ENCODE assay signal across 8 cellular contexts in the genomic region with DNA sequence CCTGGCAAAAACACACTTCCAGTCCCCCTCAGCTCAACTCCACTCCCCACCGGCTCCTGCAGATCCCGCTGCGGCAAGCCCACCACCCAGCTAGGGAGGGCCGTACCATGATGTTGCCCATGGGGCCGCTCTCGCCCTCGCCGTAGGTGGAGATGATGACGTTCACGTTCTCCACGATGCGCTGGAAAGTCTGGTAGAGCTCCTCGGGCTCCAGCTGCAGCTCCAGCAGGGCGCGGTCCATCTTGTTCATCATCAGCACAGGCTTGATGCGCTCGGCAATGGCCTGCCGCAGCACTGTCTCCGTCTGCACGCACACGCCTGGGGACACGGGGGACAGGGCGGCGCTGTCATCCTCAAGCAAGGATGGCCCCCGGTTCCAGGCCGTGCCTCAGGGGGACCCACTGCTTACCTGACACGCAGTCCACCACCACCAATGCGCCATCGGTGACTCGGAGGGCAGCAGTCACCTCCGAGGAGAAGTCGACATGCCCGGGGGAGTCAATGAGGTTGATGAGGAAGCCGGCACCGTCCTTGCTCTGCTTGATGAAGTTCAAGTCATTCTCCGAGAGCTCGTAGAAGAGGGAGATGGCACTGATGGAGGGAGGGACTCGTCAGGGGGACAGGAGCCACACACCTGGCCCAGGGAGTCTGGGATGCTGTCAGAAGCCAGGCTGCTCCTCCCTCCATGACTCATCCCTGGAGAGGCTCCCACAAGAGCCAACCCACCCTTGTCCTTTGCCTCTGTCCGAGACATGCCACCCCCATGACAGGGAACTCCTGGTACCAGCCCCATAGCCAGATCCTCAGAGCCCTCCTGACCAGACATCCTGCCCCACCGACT. TPM values are rescaled to one million over a fixed set of nuclear protein-coding genes. Genes with fewer than 3 reads are reported as not detected.
DNase-seq lines count a peak whose midpoint lies in the region; ATAC-seq and TF ChIP-seq lines count a peak whose summit lies in the region.

No MANE protein-coding gene starts in this region.

- intact Hi-C loops in sciatic nerve (cut with DNase I) = loop anchor here (10.0 kb wide), 1 partner anchor 222 kb away; no protein-coding TSS in a partner anchor
- intact Hi-C loops in testis (cut with DNase I; ENCODE audit: low total_unique reads) = no loop called here

- H3K27me3 ChIP-seq in H7 (ENCODE audit: control insufficient read depth, insufficient read depth, low read length) (no peaks in the 10 kb centered on the region), skeletal muscle tissue (ENCODE audit: control insufficient read depth in 3 of 3, insufficient read depth in 3 of 3, low read length in 3 of 3) (no peaks in the 10 kb centered on the region), testis (no peaks in the 10 kb centered on the region)

- no peak for TF ChIP-seq POLR2A in testis (IDR thresholded peaks at IDR 0.05)

- peaks cover 42 to 60% (median 49%) of the 10 kb centered on the region in 3 donors for H3K4me1 ChIP-seq in skeletal muscle tissue (ENCODE audit: control insufficient read depth in 3 of 3, insufficient read depth in 3 of 3, low read length in 3 of 3)
- peaks cover 31% of the 10 kb centered on the region for H3K4me1 ChIP-seq in testis

- H3K9me3 ChIP-seq in skeletal muscle tissue (ENCODE audit: control insufficient read depth in 3 of 3, low read length in 3 of 3) = no peaks in the 10 kb centered on the region
- H3K9me3 ChIP-seq in testis = no peaks in the 10 kb centered on the region

- DNase-seq in H7 (peak; percentile 58), fibroblast of peridontal ligament (ENCODE audit: extremely low read depth) (peak; percentile 34), NCI-H2171 (lab: John Stamatoyannopoulos, UW) (no peak), NCI-H446 (lab: John Stamatoyannopoulos, UW) (no peak), sciatic nerve (ENCODE audit: low spot score) (no peak), testis (no peak)

- H3K9ac ChIP-seq in skeletal muscle tissue (ENCODE audit: low read depth in 1 of 3, low read length in 3 of 3) = peak overlapping the region in 1 of 3 donors; percentile 92

- H3K36me3 ChIP-seq in H7 (replicated peaks; ENCODE audit: control insufficient read depth, insufficient read depth, low read length) = peaks cover 60% of the 10 kb centered on the region
- peaks cover 59 to 64% (median 63%) of the 10 kb centered on the region in 3 donors for H3K36me3 ChIP-seq in skeletal muscle tissue (ENCODE audit: control insufficient read depth in 3 of 3, insufficient read depth in 3 of 3, low read length in 3 of 3)
- H3K36me3 ChIP-seq in testis (ENCODE audit: low read depth, missing control alignments) = no peaks in the 10 kb centered on the region

- H3K27ac ChIP-seq in VCaP (peak overlapping the region; percentile 84; the same call in 1 of the 2 replicates), skeletal muscle tissue (ENCODE audit: low read depth, low read length) (peak overlapping the region; percentile 98), testis (no peak overlapping the region)

- no peak overlapping the region for H3K4me3 ChIP-seq in H7 (ENCODE audit: insufficient read depth, low read depth, low read length)
- peak overlapping the region; percentile 88 to 97 (median 95) for H3K4me3 ChIP-seq in skeletal muscle tissue (ENCODE audit: low read length in 3 of 3)
- H3K4me3 ChIP-seq in testis = no peak overlapping the region

- TF ChIP-seq CTCF in VCaP (conservative IDR thresholded peaks at IDR 0.05) = no peak
- TF ChIP-seq CTCF in testis (IDR thresholded peaks at IDR 0.05) = no peak

- no peak for ATAC-seq in sciatic nerve

- WGBS in testis, 2 donors = 69 to 84% methylated on average over 2 to 40 of the region's 40 CpGs

RNA-seq across cellular contexts. Expression of gene EEF2, which starts 2.3 kb away (rescaled TPM):
- total RNA-seq in H7 (2014; rRNA removed; shearing (Covaris generic)) = 2,968 and 3,290 TPM in 2 replicates
- total RNA-seq in skeletal muscle tissue = 4,276 TPM
- total RNA-seq in sciatic nerve = 1,381 TPM
- total RNA-seq in testis = 1,000 to 10,000 TPM in 1 of 2 donors, 100 to 1,000 TPM in 1; 909 to 1,599 TPM
- polyA plus RNA-seq in testis (ENCODE audit: insufficient read depth, low read depth, low replicate concordance) = 1,429 TPM

RNA-seq across cellular contexts. Expression of gene DAPK3, which starts 12.0 kb away (rescaled TPM):
- total RNA-seq in H7 (2014; rRNA removed; shearing (Covaris generic)) = 124 and 131 TPM in 2 replicates
- total RNA-seq in skeletal muscle tissue (63.7 TPM), sciatic nerve (69.0 TPM), testis (100 to 1,000 TPM; 102 to 111 TPM)
- polyA plus RNA-seq in testis (ENCODE audit: insufficient read depth, low read depth, low replicate concordance) = 89.8 TPM

RNA-seq across cellular contexts. Expression of gene PIAS4, which starts 24.6 kb away (rescaled TPM):
- 47.9 and 54.4 TPM in 2 replicates for total RNA-seq in H7 (2014; rRNA removed; shearing (Covaris generic))
- total RNA-seq in skeletal muscle tissue = 19.3 TPM
- 33.4 TPM for total RNA-seq in sciatic nerve
- 10 to 100 TPM; 89.1 to 94.5 TPM for total RNA-seq in testis
- 142 TPM for polyA plus RNA-seq in testis (ENCODE audit: insufficient read depth, low read depth, low replicate concordance)

RNA-seq across cellular contexts. Expression of gene NMRK2, which starts 50.1 kb away (rescaled TPM):
- 59.4 and 60.1 TPM in 2 replicates for total RNA-seq in H7 (2014; rRNA removed; shearing (Covaris generic))
- total RNA-seq in skeletal muscle tissue (48.5 TPM), sciatic nerve (not detected), testis (1 to 10 TPM; 1.7 to 3.2 TPM)
- 1.7 TPM for polyA plus RNA-seq in testis (ENCODE audit: insufficient read depth, low read depth, low replicate concordance)

Comparison
In these comparisons a context has a peak if more than half of its experiments do, and no peak if none do; other contexts are left out.
1. DNase-seq: peak in H7 (single experiment) and fibroblast of peridontal ligament (single experiment); none in NCI-H2171 (single experiment), NCI-H446 (0 of 2), sciatic nerve (single experiment) and testis (single experiment).
2. H3K4me3 ChIP-seq: peak in skeletal muscle tissue (3 of 3); none in H7 (single experiment) and testis (0 of 2).
3. H3K27ac ChIP-seq: peak in VCaP (single experiment) and skeletal muscle tissue (single experiment); none in testis (0 of 2).